In the genomic region with DNA sequence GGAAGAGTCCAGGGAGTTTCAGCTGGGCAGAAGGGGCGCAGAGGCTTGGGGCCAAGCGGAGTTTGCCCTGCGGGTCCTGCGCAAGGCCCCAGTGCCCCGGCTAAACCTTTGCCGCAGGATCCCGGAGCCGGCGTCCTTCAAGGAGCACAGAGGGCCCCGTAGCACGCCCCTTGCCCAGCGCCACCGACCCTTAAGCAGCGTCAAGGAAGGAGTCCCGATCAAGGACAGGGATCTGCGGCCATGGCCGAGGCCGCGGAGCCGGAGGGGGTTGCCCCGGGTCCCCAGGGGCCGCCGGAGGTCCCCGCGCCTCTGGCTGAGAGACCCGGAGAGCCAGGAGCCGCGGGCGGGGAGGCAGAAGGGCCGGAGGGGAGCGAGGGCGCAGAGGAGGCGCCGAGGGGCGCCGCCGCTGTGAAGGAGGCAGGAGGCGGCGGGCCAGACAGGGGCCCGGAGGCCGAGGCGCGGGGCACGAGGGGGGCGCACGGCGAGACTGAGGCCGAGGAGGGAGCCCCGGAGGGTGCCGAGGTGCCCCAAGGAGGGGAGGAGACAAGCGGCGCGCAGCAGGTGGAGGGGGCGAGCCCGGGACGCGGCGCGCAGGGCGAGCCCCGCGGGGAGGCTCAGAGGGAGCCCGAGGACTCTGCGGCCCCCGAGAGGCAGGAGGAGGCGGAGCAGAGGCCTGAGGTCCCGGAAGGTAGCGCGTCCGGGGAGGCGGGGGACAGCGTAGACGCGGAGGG, we compare ENCODE assay signal across 1 cellular context.
TF ChIP-seq lines count a peak whose summit lies in the region.

No MANE protein-coding gene starts in this region.

TF ChIP-seq in GM23338, 12 proteins besides CTCF, POLR2A, EP300 and RAD21 (continued from another document):
- TF ChIP-seq, protein P1, sequence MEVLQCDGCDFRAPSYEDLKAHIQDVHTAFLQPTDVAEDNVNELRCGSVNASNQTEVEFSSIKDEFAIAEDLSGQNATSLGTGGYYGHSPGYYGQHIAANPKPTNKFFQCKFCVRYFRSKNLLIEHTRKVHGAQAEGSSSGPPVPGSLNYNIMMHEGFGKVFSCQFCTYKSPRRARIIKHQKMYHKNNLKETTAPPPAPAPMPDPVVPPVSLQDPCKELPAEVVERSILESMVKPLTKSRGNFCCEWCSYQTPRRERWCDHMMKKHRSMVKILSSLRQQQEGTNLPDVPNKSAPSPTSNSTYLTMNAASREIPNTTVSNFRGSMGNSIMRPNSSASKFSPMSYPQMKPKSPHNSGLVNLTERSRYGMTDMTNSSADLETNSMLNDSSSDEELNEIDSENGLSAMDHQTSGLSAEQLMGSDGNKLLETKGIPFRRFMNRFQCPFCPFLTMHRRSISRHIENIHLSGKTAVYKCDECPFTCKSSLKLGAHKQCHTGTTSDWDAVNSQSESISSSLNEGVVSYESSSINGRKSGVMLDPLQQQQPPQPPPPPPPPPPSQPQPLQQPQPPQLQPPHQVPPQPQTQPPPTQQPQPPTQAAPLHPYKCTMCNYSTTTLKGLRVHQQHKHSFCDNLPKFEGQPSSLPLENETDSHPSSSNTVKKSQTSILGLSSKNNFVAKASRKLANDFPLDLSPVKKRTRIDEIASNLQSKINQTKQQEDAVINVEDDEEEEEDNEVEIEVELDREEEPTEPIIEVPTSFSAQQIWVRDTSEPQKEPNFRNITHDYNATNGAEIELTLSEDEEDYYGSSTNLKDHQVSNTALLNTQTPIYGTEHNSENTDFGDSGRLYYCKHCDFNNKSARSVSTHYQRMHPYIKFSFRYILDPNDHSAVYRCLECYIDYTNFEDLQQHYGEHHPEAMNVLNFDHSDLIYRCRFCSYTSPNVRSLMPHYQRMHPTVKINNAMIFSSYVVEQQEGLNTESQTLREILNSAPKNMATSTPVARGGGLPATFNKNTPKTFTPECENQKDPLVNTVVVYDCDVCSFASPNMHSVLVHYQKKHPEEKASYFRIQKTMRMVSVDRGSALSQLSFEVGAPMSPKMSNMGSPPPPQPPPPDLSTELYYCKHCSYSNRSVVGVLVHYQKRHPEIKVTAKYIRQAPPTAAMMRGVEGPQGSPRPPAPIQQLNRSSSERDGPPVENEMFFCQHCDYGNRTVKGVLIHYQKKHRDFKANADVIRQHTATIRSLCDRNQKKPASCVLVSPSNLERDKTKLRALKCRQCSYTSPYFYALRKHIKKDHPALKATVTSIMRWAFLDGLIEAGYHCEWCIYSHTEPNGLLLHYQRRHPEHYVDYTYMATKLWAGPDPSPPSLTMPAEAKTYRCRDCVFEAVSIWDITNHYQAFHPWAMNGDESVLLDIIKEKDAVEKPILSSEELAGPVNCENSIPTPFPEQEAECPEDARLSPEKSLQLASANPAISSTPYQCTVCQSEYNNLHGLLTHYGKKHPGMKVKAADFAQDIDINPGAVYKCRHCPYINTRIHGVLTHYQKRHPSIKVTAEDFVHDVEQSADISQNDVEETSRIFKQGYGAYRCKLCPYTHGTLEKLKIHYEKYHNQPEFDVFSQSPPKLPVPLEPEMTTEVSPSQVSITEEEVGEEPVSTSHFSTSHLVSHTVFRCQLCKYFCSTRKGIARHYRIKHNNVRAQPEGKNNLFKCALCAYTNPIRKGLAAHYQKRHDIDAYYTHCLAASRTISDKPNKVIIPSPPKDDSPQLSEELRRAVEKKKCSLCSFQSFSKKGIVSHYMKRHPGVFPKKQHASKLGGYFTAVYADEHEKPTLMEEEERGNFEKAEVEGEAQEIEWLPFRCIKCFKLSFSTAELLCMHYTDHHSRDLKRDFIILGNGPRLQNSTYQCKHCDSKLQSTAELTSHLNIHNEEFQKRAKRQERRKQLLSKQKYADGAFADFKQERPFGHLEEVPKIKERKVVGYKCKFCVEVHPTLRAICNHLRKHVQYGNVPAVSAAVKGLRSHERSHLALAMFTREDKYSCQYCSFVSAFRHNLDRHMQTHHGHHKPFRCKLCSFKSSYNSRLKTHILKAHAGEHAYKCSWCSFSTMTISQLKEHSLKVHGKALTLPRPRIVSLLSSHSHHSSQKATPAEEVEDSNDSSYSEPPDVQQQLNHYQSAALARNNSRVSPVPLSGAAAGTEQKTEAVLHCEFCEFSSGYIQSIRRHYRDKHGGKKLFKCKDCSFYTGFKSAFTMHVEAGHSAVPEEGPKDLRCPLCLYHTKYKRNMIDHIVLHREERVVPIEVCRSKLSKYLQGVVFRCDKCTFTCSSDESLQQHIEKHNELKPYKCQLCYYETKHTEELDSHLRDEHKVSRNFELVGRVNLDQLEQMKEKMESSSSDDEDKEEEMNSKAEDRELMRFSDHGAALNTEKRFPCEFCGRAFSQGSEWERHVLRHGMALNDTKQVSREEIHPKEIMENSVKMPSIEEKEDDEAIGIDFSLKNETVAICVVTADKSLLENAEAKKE (CRISPR knock-in tag; IDR thresholded peaks at IDR 0.05) = no peak
TF ChIP-seq in GM23338: peak in this region for 1.
